14 cellular contexts compared by ENCODE assay signal in the genomic region with DNA sequence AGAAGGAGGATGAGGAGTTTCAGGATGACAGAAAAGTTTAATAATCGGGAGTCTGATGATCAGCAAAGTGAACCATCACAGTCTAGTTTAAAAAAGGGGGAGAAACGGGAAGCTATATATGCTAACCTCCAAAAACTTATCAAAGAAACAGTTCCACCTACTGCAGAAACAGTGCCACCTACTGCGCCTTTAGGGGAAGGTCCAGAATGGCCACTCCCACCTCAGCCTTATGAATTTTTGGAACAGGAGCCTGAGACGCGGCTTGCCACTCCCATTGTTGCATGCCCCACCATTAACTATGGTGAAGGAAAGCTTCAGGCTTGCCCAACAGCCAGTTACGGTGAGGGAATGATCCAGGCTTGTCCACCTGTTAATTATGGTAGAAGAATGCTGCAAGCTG.
DNase-seq lines count a peak whose midpoint lies in the region; ATAC-seq and TF ChIP-seq lines count a peak whose summit lies in the region.
"Had no signal": no experiment of that assay in that cellular context is flagged by ENCODE, and none has a peak within 500 bp of the region (broad histone marks: within the 10 kb centered on the region; RNA-seq: fewer than 3 reads in every experiment).

No MANE protein-coding gene starts in this region.

- H3K36me3 Mint-ChIP-seq in H9 (ENCODE audit: insufficient read depth in 1 of 3, low read depth in 3 of 3): peaks cover 0 to 6% (median 0%) of the 10 kb centered on the region in 3 experiments; a peak in 1 of 7 replicates

- no peak overlapping the region for H3K4me3 Mint-ChIP-seq in H9

- H3K4me2 ChIP-seq in H9 (ENCODE audit: insufficient read depth, insufficient read length, low read length): no peak overlapping the region
- peak overlapping the region; percentile 48 for H3K4me2 ChIP-seq in OCI-LY3 (ENCODE audit: low read length)

- H3K79me1 ChIP-seq in H9 (ENCODE audit: insufficient read depth, low read depth, low read length, poor library complexity, severe bottlenecking): no peaks in the 10 kb centered on the region

- H3K4ac ChIP-seq in H9 (ENCODE audit: low read depth, low read length): no peak overlapping the region

- H3K27me3 Mint-ChIP-seq in H9 (ENCODE audit: low read depth): no peaks in the 10 kb centered on the region

- no peak overlapping the region for H3K27ac ChIP-seq in H9 (ENCODE audit: insufficient read length, low read depth, low read length)
- H3K27ac ChIP-seq in OCI-LY3 (ENCODE audit: low read length): no peak overlapping the region
- no peak overlapping the region for H3K27ac ChIP-seq in vagina
- H3K27ac ChIP-seq: esophagus squamous epithelium had no signal

- H3K4me3 ChIP-seq in OCI-LY3 (ENCODE audit: low read length) (peak overlapping the region; percentile 45), fibroblast of mammary gland (ENCODE audit: control insufficient read depth, low read depth, low read length) (no peak overlapping the region), vagina (no peak overlapping the region)
- H3K4me3 ChIP-seq: esophagus squamous epithelium had no signal

- H4K20me1 ChIP-seq in H9 (ENCODE audit: control insufficient read depth, insufficient read depth, insufficient read length): no peaks in the 10 kb centered on the region
- H4K20me1 ChIP-seq in OCI-LY3 (ENCODE audit: insufficient read depth, low read length): no peaks in the 10 kb centered on the region

- H3K23ac ChIP-seq in H9 (ENCODE audit: insufficient read length, low read depth, low read length): no peak overlapping the region

- intact Hi-C loops in vagina (cut with DNase I): no loop called here

- H3K36me3 ChIP-seq in OCI-LY3 (replicated peaks; ENCODE audit: low read depth, low read length): no peaks in the 10 kb centered on the region
- no peaks in the 10 kb centered on the region for H3K36me3 ChIP-seq in vagina
- H3K36me3 ChIP-seq: esophagus squamous epithelium had no signal

- no peak overlapping the region for H2BK15ac ChIP-seq in H9 (ENCODE audit: low read depth, low read length)

- H4K91ac ChIP-seq in H9 (ENCODE audit: insufficient read length, low read depth, low read length): no peak overlapping the region

- H3K23me2 ChIP-seq in H9 (ENCODE audit: insufficient read length, low read depth, low read length, poor library complexity, severe bottlenecking): no peaks in the 10 kb centered on the region

- no peaks in the 10 kb centered on the region for H3K27me3 ChIP-seq in H9 (ENCODE audit: insufficient read depth, low read length)
- no peaks in the 10 kb centered on the region for H3K27me3 ChIP-seq in OCI-LY3 (ENCODE audit: low read depth, low read length)
- H3K27me3 ChIP-seq in vagina: no peaks in the 10 kb centered on the region
- H3K27me3 ChIP-seq: esophagus squamous epithelium had no signal

- no peak overlapping the region for H3K14ac ChIP-seq in H9 (ENCODE audit: insufficient read depth, low read length)

- no peak overlapping the region for H3K18ac ChIP-seq in H9 (ENCODE audit: insufficient read length, low read depth, low read length)

- ATAC-seq in HG02623 (IDR thresholded peaks at IDR 0.05; ENCODE audit: unreplicated experiment): no peak

- no peak overlapping the region for H2BK120ac ChIP-seq in H9 (ENCODE audit: low read depth, low read length, poor library complexity, severe bottlenecking)

- no peak for TF ChIP-seq POLR2A in vagina (IDR thresholded peaks at IDR 0.05)

- no peak overlapping the region for H3K27ac Mint-ChIP-seq in H9

- TF ChIP-seq CTCF in H9 (conservative IDR thresholded peaks at IDR 0.05) (peak; percentile 56), OCI-LY3 (IDR thresholded peaks at IDR 0.05; ENCODE audit: low read depth, low read length) (peak; percentile 65), fibroblast of mammary gland (conservative IDR thresholded peaks at IDR 0.05; ENCODE audit: control insufficient read depth, insufficient read depth, low read depth, low read length) (peak; percentile 13), vagina (IDR thresholded peaks at IDR 0.05) (no peak)

- peaks cover 13 to 18% of the 10 kb centered on the region in 2 experiments for H3K4me1 Mint-ChIP-seq in H9

- H3K9ac ChIP-seq in H9 (ENCODE audit: extremely low read depth, insufficient read length, low read length): no peak overlapping the region
- H3K9ac ChIP-seq in OCI-LY3 (ENCODE audit: low read length): no peak overlapping the region

- H2AK5ac ChIP-seq in H9 (ENCODE audit: insufficient read length, low read length): no peak overlapping the region

- no peak overlapping the region for H2BK20ac ChIP-seq in H9 (ENCODE audit: low read depth, low read length, poor library complexity, severe bottlenecking)

- H4K5ac ChIP-seq in H9 (ENCODE audit: insufficient read length, low read depth, low read length): no peak overlapping the region

- H2AFZ ChIP-seq in H9 (ENCODE audit: low read length) (no peak overlapping the region), OCI-LY3 (ENCODE audit: low read depth, low read length) (peak overlapping the region; percentile 77)

- DNase-seq in EL (peak; percentile 27), H9 (peak; percentile 54), fibroblast of mammary gland (ENCODE audit: low read depth) (peak; percentile 1), vagina (ENCODE audit: extremely low spot score in 2 of 2) (no peak), DMS53 treated with DMSO at 0.1 percent for 48 hours (lab: John Stamatoyannopoulos, UW; ENCODE audit: unreplicated experiment) (no peak), GM19238 (ENCODE audit: insufficient read length, low spot score) (no peak)
- DNase-seq: activated CD4-positive, alpha-beta T cell treated with anti-CD3 and anti-CD28 coated beads for 48 hours; activated gamma-delta T cell treated with Interleukin-2 at 50 U/mL for 16 hours; central memory CD4-positive, alpha-beta T cell; DMS153; esophagus squamous epithelium; SIG-M5 had no signal

- H3K56ac ChIP-seq in H9 (ENCODE audit: insufficient read length, low read depth, low read length): no peak overlapping the region

- no peak overlapping the region for H2BK5ac ChIP-seq in H9 (ENCODE audit: insufficient read length, low read length)

- no CpG with 5 or more reads among the region's 6 CpGs for WGBS in H9 (ENCODE audit: extremely low coverage, insufficient read length, low lambda C conversion rate)

- no peak overlapping the region for H2BK12ac ChIP-seq in H9 (ENCODE audit: insufficient read length, low read depth, low read length)

- H3K4me1 ChIP-seq in H9 (ENCODE audit: insufficient read depth, low read length): no peaks in the 10 kb centered on the region; the same call in 1 of the 2 replicates
- H3K4me1 ChIP-seq in OCI-LY3 (ENCODE audit: low read length): peaks cover 2% of the 10 kb centered on the region; the same call in 1 of the 2 replicates
- no peaks in the 10 kb centered on the region for H3K4me1 ChIP-seq in vagina
- H3K4me1 ChIP-seq: esophagus squamous epithelium had no signal

- no peak overlapping the region for H3T11ph ChIP-seq in H9 (ENCODE audit: low read length)

- no peaks in the 10 kb centered on the region; a peak in 3 of 5 replicates for H3K9me3 Mint-ChIP-seq in H9

- no peak overlapping the region for H4K8ac ChIP-seq in H9 (replicated peaks; ENCODE audit: insufficient read length, low read depth, low read length)

- no peaks in the 10 kb centered on the region for H3K9me3 ChIP-seq in H9 (ENCODE audit: control insufficient read depth, low read depth, low read length)
- H3K9me3 ChIP-seq in OCI-LY3 (ENCODE audit: insufficient read depth, low read length): no peaks in the 10 kb centered on the region
- no peaks in the 10 kb centered on the region for H3K9me3 ChIP-seq in vagina
- H3K9me3 ChIP-seq: esophagus squamous epithelium had no signal

- H3K79me2 ChIP-seq in H9 (ENCODE audit: insufficient read depth, low read length): no peaks in the 10 kb centered on the region
- H3K79me2 ChIP-seq in OCI-LY3 (ENCODE audit: low read length): no peaks in the 10 kb centered on the region

Comparison
In these comparisons a context has a peak if more than half of its experiments do, and no peak if none do; other contexts are left out.
1. DNase-seq: peak in EL (single experiment), H9 (single experiment) and fibroblast of mammary gland (single experiment); none in vagina (0 of 2), DMS53 treated with DMSO at 0.1 percent for 48 hours (single experiment) and GM19238 (single experiment).
2. CTCF ChIP-seq: peak in H9 (single experiment), OCI-LY3 (single experiment) and fibroblast of mammary gland (single experiment); none in vagina (0 of 3).